ENCODE assay signal across 23 cellular contexts in genomic region chr10:34135515-34135914, GRCh38.
A peak's percentile ranks its signal among the peaks of the same experiment; 100 is the strongest.
DNase-seq lines count a peak whose midpoint lies in the region; ATAC-seq and TF ChIP-seq lines count a peak whose summit lies in the region.
"Had no signal": no experiment of that assay in that cellular context is flagged by ENCODE, and none has a peak within 500 bp of the region (broad histone marks: within the 10 kb centered on the region; RNA-seq: fewer than 3 reads in every experiment).

No MANE protein-coding gene starts in this region.

- H3K9me2 ChIP-seq in MM.1S (replicated peaks; ENCODE audit: insufficient read depth, low read length), result no peaks in the 10 kb centered on the region

- no peaks in the 10 kb centered on the region for H3K79me2 ChIP-seq in MM.1S (ENCODE audit: low read length)

- no peaks in the 10 kb centered on the region for H4K20me1 ChIP-seq in MM.1S (ENCODE audit: insufficient read depth, low read length)

- no peaks in the 10 kb centered on the region for H3K9me3 Mint-ChIP-seq in CD8-positive, alpha-beta memory T cell
- H3K9me3 Mint-ChIP-seq: T-helper 2 cell treated with Interferon-gamma antibody and Interleukin-4, amounts not matched to agents 5 μg/mL and 100 μg/mL, for 36 hours had no signal

- no peaks in the 10 kb centered on the region for H3K9me3 ChIP-seq in MM.1S (replicated peaks; ENCODE audit: insufficient read depth, low read length)
- no peaks in the 10 kb centered on the region for H3K9me3 ChIP-seq in CD8-positive, alpha-beta memory T cell (ENCODE audit: low read length)
- H3K9me3 ChIP-seq: colonic mucosa, SJCRH30, upper lobe of right lung had no signal

- peaks cover 8% of the 10 kb centered on the region for H3K4me1 ChIP-seq in MM.1S (ENCODE audit: low read length)
- no peaks in the 10 kb centered on the region for H3K4me1 ChIP-seq in CD8-positive, alpha-beta memory T cell (ENCODE audit: insufficient read depth, low read length)
- H3K4me1 ChIP-seq: colonic mucosa, upper lobe of right lung had no signal

- no peak overlapping the region for H3K9ac ChIP-seq in MM.1S (ENCODE audit: low read length)

- peak; percentile 21 for DNase-seq in GM12864 (ENCODE audit: low read depth)
- DNase-seq in MM.1S, result no peak
- no peak for DNase-seq in CD8-positive, alpha-beta memory T cell
- no peak for DNase-seq in DMS53 treated with DMSO at 0.1 percent for 48 hours (lab: John Stamatoyannopoulos, UW; ENCODE audit: unreplicated experiment)
- DNase-seq: activated CD4-positive, CD25-positive, alpha-beta regulatory T cell treated with anti-CD3 and anti-CD28 coated beads, Interleukin-2, amount 50 U/mL, for 72 hours; activated CD8-positive, alpha-beta memory T cell treated with anti-CD3 and anti-CD28 coated beads, Interleukin-2, amount 50 U/mL, for 4 hours; activated gamma-delta T cell treated with Interleukin-2 at 50 U/mL for 16 hours; colonic mucosa; erythroblast; Kasumi-1; naive thymus-derived CD4-positive, alpha-beta T cell; NCI-H1436; NCI-H2227 treated with DMSO at 0.1 percent for 48 hours; SJCRH30; small intestine; stimulated activated naive CD4-positive, alpha-beta T cell; upper lobe of right lung had no signal

- no peak overlapping the region for H3K27ac ChIP-seq in MM.1S (ENCODE audit: low read length)
- H3K27ac ChIP-seq in CD8-positive, alpha-beta memory T cell (ENCODE audit: low read depth, low read length), result no peak overlapping the region
- H3K27ac ChIP-seq: colonic mucosa, SJCRH30, upper lobe of right lung had no signal

- H3K27me3 ChIP-seq in MM.1S (replicated peaks; ENCODE audit: insufficient read depth, low read length), result no peaks in the 10 kb centered on the region
- no peaks in the 10 kb centered on the region for H3K27me3 ChIP-seq in CD8-positive, alpha-beta memory T cell (ENCODE audit: insufficient read depth, low read length, poor library complexity, severe bottlenecking)
- H3K27me3 ChIP-seq: colonic mucosa, SJCRH30, upper lobe of right lung had no signal

- no peak overlapping the region for H3K4me2 ChIP-seq in MM.1S (ENCODE audit: low read depth, low read length)

- H3K36me3 ChIP-seq in MM.1S (replicated peaks; ENCODE audit: insufficient read depth, low read length), result no peaks in the 10 kb centered on the region
- no peaks in the 10 kb centered on the region for H3K36me3 ChIP-seq in CD8-positive, alpha-beta memory T cell (ENCODE audit: insufficient read depth, low read length)
- H3K36me3 ChIP-seq: colonic mucosa, SJCRH30, upper lobe of right lung had no signal

- POLR2A ChIA-PET in CD8-positive, alpha-beta memory T cell (lab: Charles Lee), result no interaction called here

- H3K4me3 Mint-ChIP-seq in CD8-positive, alpha-beta memory T cell, result no peak overlapping the region
- H3K4me3 Mint-ChIP-seq: naive thymus-derived CD4-positive, alpha-beta T cell; T-helper 2 cell treated with Interferon-gamma antibody and Interleukin-4, amounts not matched to agents 5 μg/mL and 100 μg/mL, for 36 hours had no signal

- no peak for TF ChIP-seq CTCF in GM12864 (IDR thresholded peaks at IDR 0.05; ENCODE audit: low read depth, low read length, missing control alignments)
- no peak for TF ChIP-seq CTCF in MM.1S (IDR thresholded peaks at IDR 0.05; ENCODE audit: low read length)

- H3K27me3 Mint-ChIP-seq in CD8-positive, alpha-beta memory T cell, result no peaks in the 10 kb centered on the region

- H3K36me3 Mint-ChIP-seq in CD8-positive, alpha-beta memory T cell, result no peaks in the 10 kb centered on the region
- H3K36me3 Mint-ChIP-seq: naive thymus-derived CD4-positive, alpha-beta T cell had no signal

- ATAC-seq in GM19035 (IDR thresholded peaks at IDR 0.05; ENCODE audit: unreplicated experiment), result peak; percentile 55
- ATAC-seq in HG02623 (IDR thresholded peaks at IDR 0.05; ENCODE audit: unreplicated experiment), result peak; percentile 82
- ATAC-seq in HG03378 (IDR thresholded peaks at IDR 0.05; ENCODE audit: unreplicated experiment), result peak; percentile 61
- ATAC-seq in GM21619 (IDR thresholded peaks at IDR 0.05; ENCODE audit: unreplicated experiment), result no peak
- ATAC-seq: naive thymus-derived CD4-positive, alpha-beta T cell; upper lobe of right lung had no signal

- CTCF ChIA-PET in CD8-positive, alpha-beta memory T cell (lab: Charles Lee), result no interaction called here

- no peak overlapping the region for H2AFZ ChIP-seq in MM.1S (ENCODE audit: low read length)

- H3K4me3 ChIP-seq in GM12864 (ENCODE audit: low read depth, low read length), result no peak overlapping the region
- no peak overlapping the region for H3K4me3 ChIP-seq in MM.1S (ENCODE audit: low read length)
- H3K4me3 ChIP-seq in CD8-positive, alpha-beta memory T cell (ENCODE audit: low read length), result no peak overlapping the region
- H3K4me3 ChIP-seq: colonic mucosa, lung, SJCRH30, upper lobe of right lung had no signal

- H3K4me1 Mint-ChIP-seq in CD8-positive, alpha-beta memory T cell, result no peaks in the 10 kb centered on the region

- H3K27ac Mint-ChIP-seq in CD8-positive, alpha-beta memory T cell, result no peak overlapping the region
- H3K27ac Mint-ChIP-seq: naive thymus-derived CD4-positive, alpha-beta T cell; T-helper 2 cell treated with Interferon-gamma antibody and Interleukin-4, amounts not matched to agents 5 μg/mL and 100 μg/mL, for 36 hours had no signal

- H3F3A ChIP-seq in MM.1S (ENCODE audit: insufficient read depth, low read length), result no peaks in the 10 kb centered on the region
